1 cellular context compared by ENCODE assay signal in genomic region chr16:4450921-4451619, GRCh38.
TF ChIP-seq lines count a peak whose summit lies in the region.

No MANE protein-coding gene starts in this region.

TF ChIP-seq in K562, 482 proteins besides CTCF, POLR2A, EP300 and RAD21 (continued from another document and continues in another):
- TF ChIP-seq PATZ1 (CRISPR knock-in tag; IDR thresholded peaks at IDR 0.05; ENCODE audit: borderline replicate concordance) (0 out of 2 replicates have a peak, but pooled peaks have one; percentile 72), RBM34 (IDR thresholded peaks at IDR 0.05; ENCODE audit: borderline replicate concordance, insufficient read depth, low read length) (no peak), MTA3 (IDR thresholded peaks at IDR 0.05; ENCODE audit: borderline replicate concordance) (peak; percentile 50; the same call in 1 of the 2 replicates), SMARCA4 (IDR thresholded peaks at IDR 0.05) (peak; percentile 44; the same call in 1 of the 2 replicates), HMG20B (CRISPR knock-in tag; IDR thresholded peaks at IDR 0.05) (no peak), MXI1 (IDR thresholded peaks at IDR 0.05; ENCODE audit: low read depth, low read length) (no peak), XRCC5 (IDR thresholded peaks at IDR 0.05; ENCODE audit: low read depth, low read length) (no peak), TEAD2 (tag; IDR thresholded peaks at IDR 0.05) (no peak), ZNF324 (CRISPR knock-in tag; IDR thresholded peaks at IDR 0.05) (0 out of 2 replicates have a peak, but pooled peaks have one; percentile 25), CEBPB (tag; IDR thresholded peaks at IDR 0.05) (0 out of 2 replicates have a peak, but pooled peaks have one; percentile 30), NFXL1 (CRISPR knock-in tag; IDR thresholded peaks at IDR 0.05) (peak; percentile 78; the same call in 1 of the 2 replicates), BCL6 (CRISPR knock-in tag; IDR thresholded peaks at IDR 0.05) (peak; percentile 74; the same call in 1 of the 2 replicates), MGA (IDR thresholded peaks at IDR 0.05) (peak; percentile 29; the same call in 1 of the 2 replicates), ZNF165 (CRISPR knock-in tag; IDR thresholded peaks at IDR 0.05; ENCODE audit: borderline replicate concordance) (peak; percentile 86), ARID1B (IDR thresholded peaks at IDR 0.05) (peak; percentile 27; the same call in 1 of the 2 replicates), ZNF766 (CRISPR knock-in tag; conservative IDR thresholded peaks at IDR 0.05) (peak; percentile 70), HOMEZ (CRISPR knock-in tag; IDR thresholded peaks at IDR 0.05) (peak; percentile 90), RBFOX2 (IDR thresholded peaks at IDR 0.05; ENCODE audit: low read depth, low read length) (peak; percentile 51; the same call in 1 of the 2 replicates), ZFP1 (CRISPR knock-in tag; IDR thresholded peaks at IDR 0.05) (no peak), ZNF253 (CRISPR knock-in tag; conservative IDR thresholded peaks at IDR 0.05) (no peak), REST (CRISPR knock-in tag; IDR thresholded peaks at IDR 0.05; ENCODE audit: low read depth) (0 out of 2 replicates have a peak, but pooled peaks have one; percentile 47), ETV1 (tag; conservative IDR thresholded peaks at IDR 0.05; ENCODE audit: low read depth) (peak; percentile 49; the same call in 1 of the 2 replicates), HINFP (tag; conservative IDR thresholded peaks at IDR 0.05; ENCODE audit: low read depth) (peak; percentile 58; the same call in 1 of the 2 replicates), ATF3 (IDR thresholded peaks at IDR 0.05) (peak; percentile 89), ATF3 (CRISPR knock-in tag; conservative IDR thresholded peaks at IDR 0.05) (no peak), ZNF436 (CRISPR knock-in tag; IDR thresholded peaks at IDR 0.05) (no peak), ADNP (tag; IDR thresholded peaks at IDR 0.05) (no peak), LCOR (CRISPR knock-in tag; IDR thresholded peaks at IDR 0.05) (no peak)
